8 cellular contexts compared by ENCODE assay signal in the genomic region with DNA sequence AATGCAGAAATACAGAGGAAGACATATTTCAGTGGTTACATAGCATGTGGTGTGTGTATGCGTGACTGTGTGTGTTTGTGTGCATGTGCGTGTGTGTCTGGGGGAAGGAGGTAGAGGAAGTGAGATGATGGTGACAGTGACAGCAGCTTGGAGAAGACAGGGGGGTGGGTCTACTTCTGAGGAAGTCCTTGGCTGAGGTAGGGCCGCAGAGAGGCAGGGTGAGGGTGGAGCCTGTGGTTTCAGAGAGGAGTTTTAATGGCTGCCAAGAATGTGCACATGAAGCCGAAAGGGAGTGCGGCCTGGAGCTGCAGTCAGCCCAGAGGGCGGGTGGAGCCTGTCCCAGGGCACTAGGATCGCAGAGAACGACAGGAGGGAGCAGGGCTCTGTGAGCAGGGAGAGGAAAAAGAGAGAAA. TPM values are rescaled to one million over a fixed set of nuclear protein-coding genes. Genes with fewer than 3 reads are reported as not detected.
A peak's percentile ranks its signal among the peaks of the same experiment; 100 is the strongest.
DNase-seq lines count a peak whose midpoint lies in the region; ATAC-seq, FAIRE-seq and TF ChIP-seq lines count a peak whose summit lies in the region.

No MANE protein-coding gene starts in this region.

- DNase-seq in AML-193 (lab: John Stamatoyannopoulos, UW), result peak; percentile 97 to 98
- DNase-seq in GM19239 (ENCODE audit: insufficient read length, low spot score), result peak; percentile 87
- DNase-seq in activated effector memory CD4-positive, alpha-beta T cell treated with Interleukin-2 at 50 U/mL for 16 hours, result peak; percentile 79
- DNase-seq in left ventricle myocardium inferior, result peak; percentile 68
- DNase-seq in stimulated activated CD4-positive, alpha-beta T cell treated with anti-CD3 and anti-CD28 coated beads, Interleukin-15, amount 100 ng/mL, for 1 hour (ENCODE audit: low read depth in 1 of 2, low spot score in 1 of 2), result peak; percentile 51 to 53
- no peak for DNase-seq in NCI-H146 treated with DMSO at 0.1 percent for 48 hours (lab: John Stamatoyannopoulos, UW; ENCODE audit: unreplicated experiment)

- peaks cover 11% of the 10 kb centered on the region for H3K4me1 ChIP-seq in left ventricle myocardium inferior

- no peaks in the 10 kb centered on the region for H3K36me3 ChIP-seq in left ventricle myocardium inferior

- H3K4me3 ChIP-seq in left ventricle myocardium inferior, result no peak overlapping the region

- peak overlapping the region; percentile 33 for H3K27ac ChIP-seq in left ventricle myocardium inferior (replicated peaks)

- H3K27me3 ChIP-seq in left ventricle myocardium inferior (ENCODE audit: low read depth), result no peaks in the 10 kb centered on the region

- no peak for TF ChIP-seq CTCF in left ventricle myocardium inferior (IDR thresholded peaks at IDR 0.05; ENCODE audit: borderline replicate concordance)

- intact Hi-C loops in left ventricle myocardium inferior (cut with micrococcal nuclease), result no loop called here

- peak; percentile 77 for TF ChIP-seq POLR2A in Raji (IDR thresholded peaks at IDR 0.05; ENCODE audit: insufficient read depth, low read depth, low read length)

- FAIRE-seq in GM19239 (lab: Jason Lieb, UNC), result peak; percentile 89

- H3K9me3 ChIP-seq in left ventricle myocardium inferior (replicated peaks), result no peaks in the 10 kb centered on the region

- peak; percentile 99 for ATAC-seq in HG03342 (IDR thresholded peaks at IDR 0.05; ENCODE audit: unreplicated experiment)

RNA-seq across cellular contexts. Expression of a gene that starts 22.7 kb away (rescaled TPM):
- 5.1 TPM for total RNA-seq in left ventricle myocardium inferior
